ENCODE assay signal across 8 cellular contexts in the genomic region with DNA sequence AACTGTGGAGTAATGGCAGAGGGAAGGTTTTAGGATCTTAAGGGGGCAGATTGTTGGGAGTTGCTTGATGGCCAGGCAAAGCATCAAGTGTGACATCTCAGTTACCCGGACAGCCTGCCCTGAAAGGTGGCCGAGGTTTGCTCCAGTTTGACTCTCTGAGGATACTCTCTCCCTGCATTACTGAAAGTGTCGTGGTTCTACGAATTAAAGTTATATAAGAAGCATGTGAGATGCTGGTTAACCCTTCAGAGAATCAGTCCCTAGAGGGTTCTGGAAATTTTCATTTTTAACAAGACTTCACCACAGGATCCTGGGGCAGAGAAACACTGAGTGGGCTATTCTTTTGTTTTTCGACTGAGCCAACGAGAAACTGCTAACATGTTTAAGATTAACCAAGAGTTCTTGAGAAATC. TPM values are rescaled to one million over a fixed set of nuclear protein-coding genes. Genes with fewer than 3 reads are reported as not detected.
DNase-seq lines count a peak whose midpoint lies in the region; ATAC-seq and TF ChIP-seq lines count a peak whose summit lies in the region.

No MANE protein-coding gene starts in this region.

- POLR2A ChIA-PET in PC-9 (lab: Charles Lee; ENCODE audit: unreplicated experiment): interaction anchor here (0.5 to 1.0 kb wide), 8 partner anchors 18 to 1118 kb away, joined by 3 to 18 read pairs (median 4); no protein-coding TSS in a partner anchor

- intact Hi-C loops in PC-9 (cut with micrococcal nuclease; ENCODE audit: unreplicated experiment) (loop anchor here (5.0 to 10.0 kb wide), 2 partner anchors 70 to 142 kb away; no protein-coding TSS in a partner anchor), sigmoid colon (cut with DNase I) (loop anchor here (5.0 to 10.0 kb wide), 4 partner anchors 120 to 1028 kb away; a partner anchor contains a TSS)

- H3K9ac ChIP-seq in fibroblast of lung (ENCODE audit: insufficient read depth, low read length): peak overlapping the region; percentile 100

- H3K9me2 ChIP-seq in PC-9 (ENCODE audit: insufficient read depth): no peaks in the 10 kb centered on the region

- no peak for TF ChIP-seq EP300 in sigmoid colon (IDR thresholded peaks at IDR 0.05)

- H3K4me2 ChIP-seq in PC-9: peak overlapping the region; percentile 78
- H3K4me2 ChIP-seq in fibroblast of lung (ENCODE audit: extremely low read depth, insufficient read depth, low read length): peak overlapping the region; percentile 92

- ATAC-seq in GM19452 (IDR thresholded peaks at IDR 0.05; ENCODE audit: unreplicated experiment) (peak; percentile 3), GM19023 (IDR thresholded peaks at IDR 0.05; ENCODE audit: unreplicated experiment) (no peak)

- H3K4me3 ChIP-seq in PC-9 (peak overlapping the region; percentile 74), fibroblast of lung (replicated peaks in 1 of 4; ENCODE audit: control extremely low read depth in 1 of 4, insufficient read depth in 1 of 4, low read depth in 3 of 4, low read length in 4 of 4) (peak overlapping the region; percentile 75 to 98 (median 82)), sigmoid colon (peak overlapping the region; percentile 74 to 97 (median 82))

- peak overlapping the region; percentile 98 for H3K27ac ChIP-seq in PC-9
- H3K27ac ChIP-seq in fibroblast of lung (ENCODE audit: insufficient read depth, low read length): peak overlapping the region; percentile 100
- H3K27ac ChIP-seq in sigmoid colon: peak overlapping the region; percentile 95 to 100 (median 100)

- H3K79me2 ChIP-seq in PC-9 (ENCODE audit: low read depth) (peaks cover 50% of the 10 kb centered on the region), fibroblast of lung (ENCODE audit: control insufficient read depth, insufficient read depth, low read length) (peaks cover 41% of the 10 kb centered on the region)

- no TSS peak for BruUV-seq in PC-9 (replicated peaks; lab: Mats Ljungman, UMichigan)

- H3K4me1 ChIP-seq in PC-9 (replicated peaks; ENCODE audit: insufficient read depth) (peaks cover 43% of the 10 kb centered on the region), fibroblast of lung (ENCODE audit: control insufficient read depth, extremely low read depth, insufficient read depth, low read length) (peaks cover 6% of the 10 kb centered on the region), sigmoid colon (peaks cover 0 to 42% (median 34%) of the 10 kb centered on the region in 4 donors)

- H3F3A ChIP-seq in PC-9 (ENCODE audit: insufficient read depth, low read depth): peaks cover 25% of the 10 kb centered on the region; the same call in 1 of the 2 replicates

- no peak for TF ChIP-seq CTCF in PC-9 (conservative IDR thresholded peaks at IDR 0.05)
- TF ChIP-seq CTCF in fibroblast of lung (conservative IDR thresholded peaks at IDR 0.05 in 1 of 2, IDR thresholded peaks at IDR 0.05 in 1 of 2; ENCODE audit: low read depth in 1 of 2, low read length in 2 of 2): no peak
- TF ChIP-seq CTCF in sigmoid colon (IDR thresholded peaks at IDR 0.05): no peak

- peaks cover 18% of the 10 kb centered on the region for H4K20me1 ChIP-seq in PC-9 (ENCODE audit: insufficient read depth)
- H4K20me1 ChIP-seq in fibroblast of lung (ENCODE audit: control insufficient read depth, extremely low read depth, insufficient read depth, low read length): no peaks in the 10 kb centered on the region

- TF ChIP-seq POLR2A in sigmoid colon (IDR thresholded peaks at IDR 0.05): no peak

- H3K36me3 ChIP-seq in PC-9 (ENCODE audit: low read depth) (peaks cover 31% of the 10 kb centered on the region), fibroblast of lung (ENCODE audit: control insufficient read depth, insufficient read depth, low read length) (no peaks in the 10 kb centered on the region), sigmoid colon (no peaks in the 10 kb centered on the region)

- CTCF ChIA-PET in PC-9 (lab: Charles Lee): no interaction called here

- DNase-seq in PC-9: peak in 1 of 2 experiments; percentile 32
- no peak for DNase-seq in fibroblast of lung (ENCODE audit: low read depth in 2 of 2)
- DNase-seq in sigmoid colon: no peak
- DNase-seq in NCI-H345 (lab: John Stamatoyannopoulos, UW): no peak
- DNase-seq in medulla oblongata (ENCODE audit: extremely low spot score): no peak
- DNase-seq in ACHN: no peak

- H3K9me3 ChIP-seq in PC-9 (ENCODE audit: insufficient read depth, low read depth) (no peaks in the 10 kb centered on the region), fibroblast of lung (ENCODE audit: control insufficient read depth, insufficient read depth, low read depth, low read length) (no peaks in the 10 kb centered on the region), sigmoid colon (no peaks in the 10 kb centered on the region)

- H3K27me3 ChIP-seq in PC-9 (ENCODE audit: insufficient read depth, low read depth) (no peaks in the 10 kb centered on the region), fibroblast of lung (ENCODE audit: control insufficient read depth, insufficient read depth, low read length) (no peaks in the 10 kb centered on the region), sigmoid colon (no peaks in the 10 kb centered on the region)

- in situ Hi-C loops in ACHN (cut with HindIII; ENCODE audit: low pct_ligation_motif_present, low pct_unique_long_range_greater_than_20kb, low sequenced_read_pairs): no loop called here

- WGBS in sigmoid colon, 2 donors: 67 to 69% methylated on average over 6 of the region's 6 CpGs

- H2AFZ ChIP-seq in PC-9 (peak overlapping the region; percentile 85), fibroblast of lung (ENCODE audit: low read length) (peak overlapping the region; percentile 98)

RNA-seq across cellular contexts. Expression of a gene that starts 0.7 kb away (rescaled TPM):
- total RNA-seq in PC-9 (2021) (36.5 and 37.9 TPM in 2 replicates), fibroblast of lung (49.3 and 56.8 TPM in 2 replicates), sigmoid colon (10 to 100 TPM; 55.1 to 74.2 (median 65.6) TPM)
- polyA plus RNA-seq in fibroblast of lung (19.7 and 25.6 TPM in 2 replicates), sigmoid colon (10 to 100 TPM; 17.4 to 21.0 (median 17.6) TPM)
- 13.9 and 17.9 TPM in 2 replicates for polyA plus RNA-seq in fibroblast of lung (2012)
- 10.0 and 18.8 TPM in 2 replicates for polyA minus RNA-seq in fibroblast of lung (ENCODE audit: low replicate concordance)
